Comparison of ENCODE assay signal across 20 cellular contexts in genomic region chr2:11023326-11024009, GRCh38.
DNase-seq lines count a peak whose midpoint lies in the region; ATAC-seq and TF ChIP-seq lines count a peak whose summit lies in the region.
"Had no signal": no experiment of that assay in that cellular context is flagged by ENCODE, and none has a peak within 500 bp of the region (broad histone marks: within the 10 kb centered on the region; RNA-seq: fewer than 3 reads in every experiment).

No MANE protein-coding gene starts in this region.

- TF ChIP-seq RAD21 in HCT116 (IDR thresholded peaks at IDR 0.05; ENCODE audit: low read depth) = no peak

- intact Hi-C loops in HCT116 (cut with micrococcal nuclease) = loop anchor here (10.0 kb wide), 1 partner anchor 189 kb away; no protein-coding TSS in a partner anchor
- intact Hi-C loops in dorsolateral prefrontal cortex (cut with DNase I) = no loop called here
- intact Hi-C loops in posterior cingulate gyrus (cut with DNase I) = no loop called here
- intact Hi-C loops in CD4-positive, alpha-beta memory T cell (cut with micrococcal nuclease) = no loop called here
- intact Hi-C loops in activated CD4-positive, alpha-beta memory T cell treated with anti-CD3 and anti-CD28 coated beads for 36 hours (cut with micrococcal nuclease) = no loop called here

- no peak for TF ChIP-seq CTCF in HCT116 (IDR thresholded peaks at IDR 0.05 in 2 of 3, conservative IDR thresholded peaks at IDR 0.05 in 1 of 3; ENCODE audit: borderline replicate concordance in 1 of 3, insufficient read depth in 1 of 3, low read depth in 2 of 3, low read length in 2 of 3)
- no peak for TF ChIP-seq CTCF in dorsolateral prefrontal cortex (IDR thresholded peaks at IDR 0.05 in 54 of 56, conservative IDR thresholded peaks at IDR 0.05 in 2 of 56; ENCODE audit: low read depth in 1 of 56, partially characterized antibody in 56 of 56)

- RAD21 ChIA-PET in HCT116 (lab: Charles Lee; ENCODE audit: low non-redundant PET in 1 of 2, low total read pairs in 2 of 2, uncharacterized antibody in 2 of 2, unreplicated experiment in 2 of 2) = no interaction called here

- H3K36me3 Mint-ChIP-seq in CD4-positive, alpha-beta memory T cell = no peaks in the 10 kb centered on the region
- no peaks in the 10 kb centered on the region for H3K36me3 Mint-ChIP-seq in activated CD4-positive, alpha-beta memory T cell treated with anti-CD3 and anti-CD28 coated beads for 36 hours
- H3K36me3 Mint-ChIP-seq: CD8-positive, alpha-beta memory T cell had no signal

- no peak overlapping the region for H3K4me3 Mint-ChIP-seq in CD4-positive, alpha-beta memory T cell
- no peak overlapping the region for H3K4me3 Mint-ChIP-seq in activated CD4-positive, alpha-beta memory T cell treated with anti-CD3 and anti-CD28 coated beads for 36 hours
- H3K4me3 Mint-ChIP-seq: CD8-positive, alpha-beta memory T cell had no signal

- H3K27ac ChIP-seq in HCT116 (ENCODE audit: low read depth, low read length) (no peak overlapping the region), dorsolateral prefrontal cortex (peak overlapping the region in 19 of 59 donors; percentile 12 to 65 (median 43))
- no peak overlapping the region for H3K27ac ChIP-seq in CD4-positive, alpha-beta memory T cell (ENCODE audit: low read depth, low read length)
- H3K27ac ChIP-seq: KMS-11, SJCRH30 had no signal

- no peaks in the 10 kb centered on the region for H4K20me1 ChIP-seq in HCT116 (ENCODE audit: insufficient read depth)

- no peaks in the 10 kb centered on the region for H3K79me2 ChIP-seq in HCT116 (ENCODE audit: insufficient read depth, low read length)

- POLR2A ChIA-PET in HCT116 (lab: Charles Lee) = no interaction called here
- POLR2A ChIA-PET in CD4-positive, alpha-beta memory T cell (lab: Charles Lee; ENCODE audit: partially characterized antibody) = no interaction called here
- POLR2A ChIA-PET in activated CD4-positive, alpha-beta memory T cell treated with anti-CD3 and anti-CD28 coated beads for 36 hours (lab: Charles Lee) = no interaction called here

- H3K9ac ChIP-seq in HCT116 (ENCODE audit: low read length) = no peak overlapping the region
- H3K9ac ChIP-seq: KMS-11 had no signal

- H3K9me3 Mint-ChIP-seq in CD4-positive, alpha-beta memory T cell = peaks cover 0 to 2% (median 0%) of the 10 kb centered on the region in 8 donors
- H3K9me3 Mint-ChIP-seq in activated CD4-positive, alpha-beta memory T cell treated with anti-CD3 and anti-CD28 coated beads for 36 hours = no peaks in the 10 kb centered on the region
- H3K9me3 Mint-ChIP-seq: CD8-positive, alpha-beta memory T cell had no signal

- H3K9me2 ChIP-seq in HCT116 (ENCODE audit: insufficient read depth) = no peaks in the 10 kb centered on the region

- no peak overlapping the region for H2AFZ ChIP-seq in HCT116 (ENCODE audit: low read depth, low read length, poor library complexity, severe bottlenecking)

- H3K4me1 ChIP-seq in HCT116 (ENCODE audit: control insufficient read depth in 1 of 2, insufficient read depth in 2 of 2, low read length in 2 of 2) = peaks cover 0 to 17% of the 10 kb centered on the region in 2 experiments; a peak in 2 of 4 replicates
- H3K4me1 ChIP-seq in CD4-positive, alpha-beta memory T cell (ENCODE audit: insufficient read depth, low read length) = no peaks in the 10 kb centered on the region
- H3K4me1 ChIP-seq: SJCRH30 had no signal

- peak overlapping the region; percentile 24 for H3K4me2 ChIP-seq in HCT116 (ENCODE audit: low read length)
- H3K4me2 ChIP-seq: KMS-11 had no signal

- no TSS peak for BruUV-seq in HCT116 (replicated peaks; lab: Mats Ljungman, UMichigan)

- CTCF ChIA-PET in HCT116 (lab: Charles Lee) = no interaction called here
- CTCF ChIA-PET in CD4-positive, alpha-beta memory T cell (lab: Charles Lee; ENCODE audit: partially characterized antibody) = no interaction called here
- CTCF ChIA-PET in activated CD4-positive, alpha-beta memory T cell treated with anti-CD3 and anti-CD28 coated beads for 36 hours (lab: Charles Lee) = no interaction called here

- DNase-seq in HCT116 (ENCODE audit: low read depth, low spot score) = no peak
- peak in 6 of 10 donors; percentile 21 to 72 (median 40) for DNase-seq in dorsolateral prefrontal cortex
- peak in 7 of 10 donors; percentile 17 to 90 (median 47) for DNase-seq in posterior cingulate gyrus
- no peak for DNase-seq in CD4-positive, alpha-beta memory T cell
- DNase-seq in activated CD4-positive, alpha-beta memory T cell treated with anti-CD3 and anti-CD28 coated beads for 36 hours = no peak
- no peak for DNase-seq in central memory CD4-positive, alpha-beta T cell
- DNase-seq in SKM-1 (lab: John Stamatoyannopoulos, UW; ENCODE audit: unreplicated experiment) = no peak
- DNase-seq: ACHN; C1 segment of cervical spinal cord; CD8-positive, alpha-beta memory T cell; EL; GF-D8; GOT3; HCEC 1CT; IMR-90; NCI-H1105; NCI-H2029; NCI-H2227 treated with DMSO at 0.1 percent for 48 hours; SJCRH30 had no signal

- TF ChIP-seq POLR2A in HCT116 (IDR thresholded peaks at IDR 0.05; ENCODE audit: borderline replicate concordance, extremely low read depth, insufficient read depth, insufficient read length) = no peak

- H3K27me3 ChIP-seq in HCT116 (ENCODE audit: insufficient read depth, low read length) (no peaks in the 10 kb centered on the region), dorsolateral prefrontal cortex (no peaks in the 10 kb centered on the region)
- H3K27me3 ChIP-seq in CD4-positive, alpha-beta memory T cell (ENCODE audit: insufficient read depth, low read length) = no peaks in the 10 kb centered on the region
- H3K27me3 ChIP-seq: SJCRH30 had no signal

- H3K4me1 Mint-ChIP-seq in CD4-positive, alpha-beta memory T cell = peaks cover 0 to 1% (median 0%) of the 10 kb centered on the region in 4 donors
- H3K4me1 Mint-ChIP-seq in activated CD4-positive, alpha-beta memory T cell treated with anti-CD3 and anti-CD28 coated beads for 36 hours (ENCODE audit: low read depth) = no peaks in the 10 kb centered on the region
- H3K4me1 Mint-ChIP-seq: CD8-positive, alpha-beta memory T cell had no signal

- H3K27ac Mint-ChIP-seq in CD4-positive, alpha-beta memory T cell = no peak overlapping the region
- no peak overlapping the region for H3K27ac Mint-ChIP-seq in activated CD4-positive, alpha-beta memory T cell treated with anti-CD3 and anti-CD28 coated beads for 36 hours
- H3K27ac Mint-ChIP-seq: CD8-positive, alpha-beta memory T cell had no signal

- no peaks in the 10 kb centered on the region for H3K36me3 ChIP-seq in HCT116 (ENCODE audit: control insufficient read depth in 1 of 2, insufficient read depth in 2 of 2, low read length in 2 of 2)
- H3K36me3 ChIP-seq in CD4-positive, alpha-beta memory T cell (ENCODE audit: insufficient read depth, low read length) = no peaks in the 10 kb centered on the region
- H3K36me3 ChIP-seq: SJCRH30 had no signal

- peaks cover 4 to 17% of the 10 kb centered on the region in 2 donors for H3K27me3 Mint-ChIP-seq in CD4-positive, alpha-beta memory T cell
- peaks cover under 1% of the 10 kb centered on the region for H3K27me3 Mint-ChIP-seq in activated CD4-positive, alpha-beta memory T cell treated with anti-CD3 and anti-CD28 coated beads for 36 hours

- no peak overlapping the region for H3K4me3 ChIP-seq in HCT116 (replicated peaks in 1 of 2; ENCODE audit: low read depth in 1 of 2, low read length in 2 of 2)
- no peak overlapping the region for H3K4me3 ChIP-seq in dorsolateral prefrontal cortex
- no peak overlapping the region for H3K4me3 ChIP-seq in CD4-positive, alpha-beta memory T cell (ENCODE audit: low read length in 2 of 2)
- H3K4me3 ChIP-seq: SJCRH30 had no signal

- H3K9me3 ChIP-seq in HCT116 (ENCODE audit: control insufficient read depth in 1 of 2, insufficient read depth in 1 of 2, low read depth in 1 of 2, low read length in 2 of 2) = no peaks in the 10 kb centered on the region
- no peaks in the 10 kb centered on the region for H3K9me3 ChIP-seq in CD4-positive, alpha-beta memory T cell (ENCODE audit: control insufficient read depth in 1 of 2, low read length in 2 of 2)
- H3K9me3 ChIP-seq: SJCRH30 had no signal

- ATAC-seq in HCT116 = no peak

TF ChIP-seq in HCT116, 20 proteins besides CTCF, POLR2A, EP300 and RAD21:
- no peak for TF ChIP-seq SIN3A (IDR thresholded peaks at IDR 0.05; ENCODE audit: low read depth)
- TF ChIP-seq YY1 (IDR thresholded peaks at IDR 0.05; ENCODE audit: extremely low read depth, insufficient replicate concordance, low read depth, low read length) = no peak
- TF ChIP-seq ATF3 (IDR thresholded peaks at IDR 0.05) = no peak
- no peak for TF ChIP-seq SRF (IDR thresholded peaks at IDR 0.05; ENCODE audit: low read depth)
- TF ChIP-seq SP1 (IDR thresholded peaks at IDR 0.05; ENCODE audit: low read depth) = no peak
- no peak for TF ChIP-seq EZH2phosphoT487 (IDR thresholded peaks at IDR 0.05; ENCODE audit: borderline replicate concordance)
- no peak for TF ChIP-seq CEBPB (IDR thresholded peaks at IDR 0.05; ENCODE audit: low read depth)
- TF ChIP-seq ZFX (IDR thresholded peaks at IDR 0.05) = no peak
- no peak for TF ChIP-seq ZBTB33 (IDR thresholded peaks at IDR 0.05; ENCODE audit: extremely low read depth, insufficient replicate concordance, low read length)

Comparison
In these comparisons a context has a peak if more than half of its experiments do, and no peak if none do; other contexts are left out.
1. DNase-seq: peak in dorsolateral prefrontal cortex (6 of 10) and posterior cingulate gyrus (7 of 10); none in HCT116 (single experiment), CD4-positive, alpha-beta memory T cell (0 of 5), activated CD4-positive, alpha-beta memory T cell treated with anti-CD3 and anti-CD28 coated beads for 36 hours (single experiment), central memory CD4-positive, alpha-beta T cell (single experiment) and SKM-1 (single experiment).